1 cellular context compared by ENCODE assay signal in the genomic region with DNA sequence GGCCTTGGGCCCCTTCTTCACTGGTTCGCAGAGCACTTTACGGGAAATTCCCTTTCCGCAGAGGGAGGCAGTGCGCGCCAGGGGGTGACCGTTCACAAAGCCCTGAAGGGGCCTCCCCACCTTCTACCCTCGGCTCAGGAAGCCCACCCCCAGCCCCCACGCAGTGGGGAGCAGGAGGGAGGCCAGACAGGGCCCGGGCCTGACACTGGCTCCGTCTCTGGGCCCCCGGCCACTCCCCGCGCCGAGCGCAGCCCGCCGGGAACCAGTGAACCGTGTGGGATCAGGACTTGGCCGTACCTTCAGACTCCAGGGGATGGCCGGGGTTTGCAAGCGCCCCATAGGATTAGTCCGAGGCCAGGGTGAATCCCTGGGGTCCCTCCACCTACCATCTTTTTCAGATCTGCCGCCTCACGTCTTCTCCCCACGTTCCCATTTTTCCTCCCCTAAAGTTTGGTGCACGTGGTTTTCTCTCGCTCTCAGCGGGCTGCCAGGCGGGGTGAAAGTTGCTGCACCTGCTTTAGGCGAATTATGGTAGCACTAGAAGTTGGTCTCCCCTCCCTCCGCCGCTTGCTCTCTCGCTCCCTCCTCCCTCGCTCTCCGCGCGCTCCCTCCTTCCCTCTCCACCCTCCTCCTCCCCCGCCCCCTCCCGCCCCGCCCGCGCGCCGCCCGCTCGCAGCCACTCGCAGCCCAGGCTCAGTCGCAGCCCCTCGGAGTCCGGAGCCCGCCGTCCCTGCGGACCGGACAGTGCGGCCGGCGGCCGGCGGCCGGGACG.
TF ChIP-seq lines count a peak whose summit lies in the region.

FOXP4 (plus strand) TSS at position 679 of the 772 bp plus-strand sequence. CDS start 19,380 bp downstream, outside the sequence.

TF ChIP-seq in SK-N-SH, 30 proteins besides CTCF, POLR2A, EP300 and RAD21 (continued from another document):
- TF ChIP-seq, protein P1, sequence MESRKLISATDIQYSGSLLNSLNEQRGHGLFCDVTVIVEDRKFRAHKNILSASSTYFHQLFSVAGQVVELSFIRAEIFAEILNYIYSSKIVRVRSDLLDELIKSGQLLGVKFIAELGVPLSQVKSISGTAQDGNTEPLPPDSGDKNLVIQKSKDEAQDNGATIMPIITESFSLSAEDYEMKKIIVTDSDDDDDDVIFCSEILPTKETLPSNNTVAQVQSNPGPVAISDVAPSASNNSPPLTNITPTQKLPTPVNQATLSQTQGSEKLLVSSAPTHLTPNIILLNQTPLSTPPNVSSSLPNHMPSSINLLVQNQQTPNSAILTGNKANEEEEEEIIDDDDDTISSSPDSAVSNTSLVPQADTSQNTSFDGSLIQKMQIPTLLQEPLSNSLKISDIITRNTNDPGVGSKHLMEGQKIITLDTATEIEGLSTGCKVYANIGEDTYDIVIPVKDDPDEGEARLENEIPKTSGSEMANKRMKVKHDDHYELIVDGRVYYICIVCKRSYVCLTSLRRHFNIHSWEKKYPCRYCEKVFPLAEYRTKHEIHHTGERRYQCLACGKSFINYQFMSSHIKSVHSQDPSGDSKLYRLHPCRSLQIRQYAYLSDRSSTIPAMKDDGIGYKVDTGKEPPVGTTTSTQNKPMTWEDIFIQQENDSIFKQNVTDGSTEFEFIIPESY (IDR thresholded peaks at IDR 0.05; ENCODE audit: borderline replicate concordance, low read depth), result no peak
- no peak for TF ChIP-seq MEF2A (IDR thresholded peaks at IDR 0.05; ENCODE audit: borderline replicate concordance, low read depth)
- TF ChIP-seq MXI1 (IDR thresholded peaks at IDR 0.05; ENCODE audit: low read depth, low read length), result peak; percentile 97
- no peak for TF ChIP-seq REST (IDR thresholded peaks at IDR 0.05; ENCODE audit: low read depth, low read length)
- TF ChIP-seq SIN3A (IDR thresholded peaks at IDR 0.05; ENCODE audit: borderline replicate concordance, low read depth, low read length), result 0 out of 2 replicates have a peak, but pooled peaks have one; percentile 47
- TF ChIP-seq RCOR1 (IDR thresholded peaks at IDR 0.05; ENCODE audit: low read length), result peak; percentile 77; the same call in 1 of the 2 replicates
